Comparison of ENCODE assay signal across 20 cellular contexts in the genomic region with DNA sequence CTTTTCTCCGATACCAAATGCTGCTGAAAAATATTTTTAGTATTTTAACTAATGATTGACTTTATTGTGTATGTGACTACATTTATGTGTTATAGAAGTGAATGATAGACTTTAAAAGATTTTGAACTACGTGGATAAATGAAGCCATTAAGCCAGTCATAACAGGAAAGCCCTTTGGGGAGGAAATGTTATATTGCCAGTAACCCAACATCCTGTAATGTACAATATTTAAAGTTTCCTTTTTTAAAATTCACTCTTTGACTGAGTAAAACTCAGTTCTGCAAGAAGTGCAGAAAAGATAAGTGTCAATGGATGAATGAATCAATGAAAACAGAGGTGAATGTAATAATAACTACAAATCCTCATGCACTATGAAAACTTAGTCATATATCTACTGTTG.
"Had no signal": no experiment of that assay in that cellular context is flagged by ENCODE, and none has a peak within 500 bp of the region (broad histone marks: within the 10 kb centered on the region; RNA-seq: fewer than 3 reads in every experiment).

No MANE protein-coding gene starts in this region.

- H3K27me3 ChIP-seq: MG63, SJSA1 had no signal

- H3K27ac Mint-ChIP-seq: IgD-negative memory B cell had no signal

- H3K4me1 ChIP-seq: SJSA1 had no signal

- H3K36me3 ChIP-seq: MG63, SJSA1 had no signal

- H3K9me3 Mint-ChIP-seq: IgD-negative memory B cell had no signal

- H3K4me3 Mint-ChIP-seq: IgD-negative memory B cell had no signal

- H3K36me3 Mint-ChIP-seq: IgD-negative memory B cell had no signal

- H3K9me3 ChIP-seq: MG63, SJSA1 had no signal

- ATAC-seq: K562 had no signal

- DNase-seq: MG63, NCI-H1092, NCI-H1105 treated with DMSO at 0.1 percent for 48 hours, NCI-H1417 treated with DMSO at 0.1 percent for 48 hours, NCI-H146, NCI-H1930, NCI-H2081, NCI-H2107, NCI-H226, NCI-H446, NCI-H510A, NCI-H524 treated with DMSO at 0.1 percent for 48 hours, NCI-H774, Right ventricle myocardium superior, RPMI8226, SIG-M5 had no signal

- H3K4me3 ChIP-seq: K562, MG63, SJSA1, SK-N-MC had no signal
